In genomic region chr2:9975805-9976447, GRCh38 we compare ENCODE assay signal across 9 cellular contexts. TPM values are rescaled to one million over a fixed set of nuclear protein-coding genes. Genes with fewer than 3 reads are reported as not detected.
DNase-seq lines count a peak whose midpoint lies in the region; ATAC-seq, FAIRE-seq and TF ChIP-seq lines count a peak whose summit lies in the region.
"Had no signal": no experiment of that assay in that cellular context is flagged by ENCODE, and none has a peak within 500 bp of the region (broad histone marks: within the 10 kb centered on the region; RNA-seq: fewer than 3 reads in every experiment).

No MANE protein-coding gene starts in this region.

- no peak overlapping the region for H2AFZ ChIP-seq in hepatocyte

- H3K9me3 Mint-ChIP-seq in type B pancreatic cell = no peaks in the 10 kb centered on the region

- no peak overlapping the region for H3K4me3 Mint-ChIP-seq in type B pancreatic cell

- peak overlapping the region; percentile 14 for H3K4me2 ChIP-seq in hepatocyte

- H3K79me2 ChIP-seq in hepatocyte = no peaks in the 10 kb centered on the region

- ATAC-seq in heart right ventricle = peak in 6 of 8 donors; percentile 40 to 87 (median 76)
- no peak for ATAC-seq in HG02763 (IDR thresholded peaks at IDR 0.05; ENCODE audit: unreplicated experiment)

- no peak for TF ChIP-seq POLR2A in GM12892 (IDR thresholded peaks at IDR 0.05; ENCODE audit: low read depth, low read length)

- no peak for TF ChIP-seq CTCF in heart right ventricle (IDR thresholded peaks at IDR 0.05)
- TF ChIP-seq CTCF in left ventricle myocardium inferior (IDR thresholded peaks at IDR 0.05; ENCODE audit: borderline replicate concordance) = no peak
- TF ChIP-seq CTCF in hepatocyte (IDR thresholded peaks at IDR 0.05; ENCODE audit: poor library complexity) = no peak
- TF ChIP-seq CTCF in type B pancreatic cell (conservative IDR thresholded peaks at IDR 0.05) = no peak

- no peaks in the 10 kb centered on the region for H3K9me2 ChIP-seq in hepatocyte (replicated peaks; ENCODE audit: insufficient read depth)

- no peaks in the 10 kb centered on the region for H3K9me3 ChIP-seq in heart right ventricle
- H3K9me3 ChIP-seq in left ventricle myocardium inferior (replicated peaks) = no peaks in the 10 kb centered on the region
- H3K9me3 ChIP-seq in hepatocyte (ENCODE audit: low read depth) = no peaks in the 10 kb centered on the region
- H3K9me3 ChIP-seq in small intestine (ENCODE audit: control insufficient read depth, low read depth) = no peaks in the 10 kb centered on the region

- no peaks in the 10 kb centered on the region for H4K20me1 ChIP-seq in hepatocyte (ENCODE audit: insufficient read depth, poor library complexity, severe bottlenecking)

- H3K36me3 Mint-ChIP-seq in type B pancreatic cell = peaks cover 18% of the 10 kb centered on the region

- H3K27me3 ChIP-seq in heart right ventricle (no peaks in the 10 kb centered on the region), left ventricle myocardium inferior (ENCODE audit: low read depth) (no peaks in the 10 kb centered on the region), hepatocyte (no peaks in the 10 kb centered on the region), small intestine (ENCODE audit: control insufficient read depth in 2 of 2, insufficient read depth in 2 of 2, low read length in 2 of 2) (no peaks in the 10 kb centered on the region)

- H3K27ac Mint-ChIP-seq in type B pancreatic cell = peak overlapping the region; percentile 35

- no peaks in the 10 kb centered on the region for H3K27me3 Mint-ChIP-seq in type B pancreatic cell

- intact Hi-C loops in heart right ventricle (cut with DNase I) = no loop called here
- intact Hi-C loops in left ventricle myocardium inferior (cut with micrococcal nuclease) = no loop called here

- H3K4me3 ChIP-seq in heart right ventricle (no peak overlapping the region), left ventricle myocardium inferior (no peak overlapping the region), hepatocyte (no peak overlapping the region), small intestine (ENCODE audit: low read depth in 1 of 2, low read length in 2 of 2) (no peak overlapping the region)

- H3K27ac ChIP-seq in heart right ventricle (no peak overlapping the region), left ventricle myocardium inferior (replicated peaks) (no peak overlapping the region), hepatocyte (no peak overlapping the region), small intestine (ENCODE audit: low read depth in 1 of 2, low read length in 1 of 2) (no peak overlapping the region)

- H3K4me1 Mint-ChIP-seq in type B pancreatic cell (ENCODE audit: unreplicated experiment) = peaks cover 32% of the 10 kb centered on the region

- FAIRE-seq in small intestine (lab: Jason Lieb, UNC) = no peak
- FAIRE-seq in GM12892 (lab: Jason Lieb, UNC) = no peak

- peaks cover 0 to 35% (median 20%) of the 10 kb centered on the region in 9 donors for H3K4me1 ChIP-seq in heart right ventricle
- H3K4me1 ChIP-seq in left ventricle myocardium inferior = peaks cover 32% of the 10 kb centered on the region
- peaks cover 10% of the 10 kb centered on the region for H3K4me1 ChIP-seq in hepatocyte (ENCODE audit: insufficient read depth)
- H3K4me1 ChIP-seq in small intestine (ENCODE audit: control insufficient read depth in 2 of 2, insufficient read depth in 1 of 2, low read depth in 1 of 2, low read length in 1 of 2) = peaks cover 0 to 3% of the 10 kb centered on the region in 2 donors

- no peaks in the 10 kb centered on the region for H3K36me3 ChIP-seq in heart right ventricle
- H3K36me3 ChIP-seq in left ventricle myocardium inferior = no peaks in the 10 kb centered on the region
- no peaks in the 10 kb centered on the region for H3K36me3 ChIP-seq in hepatocyte (replicated peaks; ENCODE audit: insufficient read depth, low read depth)
- H3K36me3 ChIP-seq in small intestine (ENCODE audit: control insufficient read depth in 2 of 2, insufficient read depth in 2 of 2, low read length in 2 of 2) = no peaks in the 10 kb centered on the region

- DNase-seq in heart right ventricle (peak in 1 of 2 donors; percentile 53), left ventricle myocardium inferior (no peak), hepatocyte (ENCODE audit: low spot score) (peak; percentile 40), type B pancreatic cell (ENCODE audit: extremely low spot score, unreplicated experiment) (no peak), small intestine (no peak), GM12892 (ENCODE audit: insufficient read length) (no peak)
- DNase-seq in activated T-cell treated with anti-CD3 and anti-CD28 coated beads, Interleukin-2, amount 50 U/mL, for 48 hours = peak; percentile 59 to 64
- DNase-seq: NCI-H510A treated with DMSO at 0.1 percent for 48 hours had no signal

- 53 to 63% methylated on average over 9 of the region's 9 CpGs for WGBS in heart right ventricle, 2 donors
- 85% methylated on average over 9 of the region's 9 CpGs for WGBS in hepatocyte (ENCODE audit: low lambda C conversion rate, missing lambda C conversion rate)
- WGBS in small intestine, 3 donors = 61 to 65% (median 61%) methylated on average over 9 of the region's 9 CpGs

RNA-seq across cellular contexts. Expression of gene GRHL1, which starts 24.4 kb away (rescaled TPM):
- total RNA-seq in heart right ventricle (1 to 10 TPM in 5 of 10 donors, under 1 TPM in 5; 0.57 to 3.0 (median 1.2) TPM), left ventricle myocardium inferior (0.69 TPM), hepatocyte (10.0 and 10.9 TPM in 2 replicates), type B pancreatic cell (ENCODE audit: low replicate concordance) (37.4 and 120 TPM in 2 replicates)
- polyA plus RNA-seq in heart right ventricle (under 1 TPM; 0.29 to 0.80 TPM), hepatocyte (4.0 and 9.5 TPM in 2 replicates), small intestine (under 1 TPM; 0.45 to 0.73 (median 0.54) TPM)
- 0.21 TPM for polyA plus RNA-seq in GM12892 (2012; ENCODE audit: missing spikeins)

Comparison
In these comparisons a context has a peak if more than half of its experiments do, and no peak if none do; other contexts are left out.
1. DNase-seq: peak in activated T-cell treated with anti-CD3 and anti-CD28 coated beads, Interleukin-2, amount 50 U/mL, for 48 hours (2 of 2) and hepatocyte (single experiment); none in left ventricle myocardium inferior (single experiment), type B pancreatic cell (single experiment), small intestine (single experiment) and GM12892 (single experiment).